3 cellular contexts compared by ENCODE assay signal in genomic region chr15:97604673-97605072, GRCh38.
"Had no signal": no experiment of that assay in that cellular context is flagged by ENCODE, and none has a peak within 500 bp of the region (broad histone marks: within the 10 kb centered on the region; RNA-seq: fewer than 3 reads in every experiment).

No MANE protein-coding gene starts in this region.

- ATAC-seq: GM12878 had no signal

- DNase-seq: GDM1, GF-D8 had no signal

- H3K4me3 ChIP-seq: GM12878 had no signal
